Comparison of ENCODE assay signal across 18 cellular contexts in the genomic region with DNA sequence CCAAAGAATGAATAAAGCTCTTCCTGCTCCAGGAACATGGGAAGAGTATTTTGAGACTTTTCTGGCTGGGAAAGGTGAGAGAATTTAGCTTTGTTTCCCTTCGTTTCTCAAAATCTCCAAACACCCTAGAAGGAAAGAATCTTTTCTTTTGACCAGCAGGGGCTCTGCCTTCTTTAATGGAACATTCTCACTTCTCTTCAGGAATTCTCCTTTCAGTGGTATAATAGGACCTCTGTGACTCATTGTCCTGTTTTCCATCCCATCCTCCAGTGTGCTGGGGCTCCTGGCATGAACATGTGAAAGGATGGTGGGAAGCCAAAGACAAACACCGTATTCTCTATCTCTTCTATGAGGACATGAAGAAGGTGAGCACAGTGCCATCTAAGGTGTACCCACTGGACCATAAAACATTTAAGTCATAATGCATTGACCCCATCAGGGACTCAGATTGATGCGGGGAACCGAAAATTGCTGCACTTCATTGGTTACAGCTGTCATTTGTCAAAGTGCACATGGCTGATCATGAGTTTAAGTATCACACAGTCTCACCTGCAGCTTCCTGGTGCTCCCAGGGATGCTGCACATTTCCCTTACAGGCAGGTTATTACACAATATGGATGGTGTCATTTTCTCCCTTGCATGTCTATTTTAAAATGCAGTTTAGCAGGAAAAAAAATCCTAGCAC. TPM values are rescaled to one million over a fixed set of nuclear protein-coding genes. Genes with fewer than 3 reads are reported as not detected.
DNase-seq lines count a peak whose midpoint lies in the region; ATAC-seq, FAIRE-seq and TF ChIP-seq lines count a peak whose summit lies in the region.
"Had no signal": no experiment of that assay in that cellular context is flagged by ENCODE, and none has a peak within 500 bp of the region (broad histone marks: within the 10 kb centered on the region; RNA-seq: fewer than 3 reads in every experiment).

No MANE protein-coding gene starts in this region.

- H3K36me3 Mint-ChIP-seq in CD8-positive, alpha-beta T cell = no peaks in the 10 kb centered on the region
- H3K36me3 Mint-ChIP-seq: immature natural killer cell; naive thymus-derived CD4-positive, alpha-beta T cell had no signal

- H3K4me3 ChIP-seq in HCT116 (replicated peaks in 1 of 2; ENCODE audit: low read depth in 1 of 2, low read length in 2 of 2) (no peak overlapping the region), GM12878 (no peak overlapping the region)
- H3K4me3 ChIP-seq in CD8-positive, alpha-beta T cell (ENCODE audit: low read depth, low read length) = no peak overlapping the region
- H3K4me3 ChIP-seq: SJCRH30, smooth muscle cell had no signal

- no peaks in the 10 kb centered on the region for H3K4me1 Mint-ChIP-seq in CD8-positive, alpha-beta T cell (ENCODE audit: low read depth)
- H3K4me1 Mint-ChIP-seq: immature natural killer cell had no signal

- H3K27me3 ChIP-seq in HCT116 (ENCODE audit: insufficient read depth, low read length) (no peaks in the 10 kb centered on the region), GM12878 (replicated peaks in 1 of 2; ENCODE audit: control insufficient read depth in 2 of 2, insufficient read depth in 2 of 2, low read length in 1 of 2) (no peaks in the 10 kb centered on the region)
- H3K27me3 ChIP-seq in CD8-positive, alpha-beta T cell (ENCODE audit: insufficient read depth, low read length) = no peaks in the 10 kb centered on the region
- H3K27me3 ChIP-seq: SJCRH30 had no signal

- TF ChIP-seq CTCF in HCT116 (IDR thresholded peaks at IDR 0.05 in 2 of 3, conservative IDR thresholded peaks at IDR 0.05 in 1 of 3; ENCODE audit: borderline replicate concordance in 1 of 3, insufficient read depth in 1 of 3, low read depth in 2 of 3, low read length in 2 of 3) (0 out of 6 replicates have a peak, but pooled peaks of 2 of the 3 experiments have one; percentile 19 to 20), GM12878 (IDR thresholded peaks at IDR 0.05 in 2 of 3, conservative IDR thresholded peaks at IDR 0.05 in 1 of 3; ENCODE audit: control insufficient read depth in 2 of 3, extremely low read depth in 1 of 3, insufficient read depth in 1 of 3, low read depth in 3 of 3, low read length in 3 of 3) (no peak; a peak in 1 of 6 replicates)
- TF ChIP-seq CTCF in CD8-positive, alpha-beta T cell (IDR thresholded peaks at IDR 0.05) = no peak

- POLR2A ChIA-PET in HCT116 (lab: Charles Lee) = interaction anchor here (0.7 kb wide), 1 partner anchor 14 kb away, joined by 4 read pairs; no protein-coding TSS in a partner anchor
- POLR2A ChIA-PET in GM12878 (lab: Charles Lee) = no interaction called here
- POLR2A ChIA-PET in CD8-positive, alpha-beta T cell (lab: Charles Lee) = no interaction called here

- intact Hi-C loops in HCT116 (cut with micrococcal nuclease) = no loop called here
- intact Hi-C loops in GM12878 (cut with micrococcal nuclease; ENCODE audit: unreplicated experiment) = no loop called here
- intact Hi-C loops in CD8-positive, alpha-beta T cell (cut with DNase I, micrococcal nuclease) = no loop called here

- H4K20me1 ChIP-seq in HCT116 (ENCODE audit: insufficient read depth) = no peaks in the 10 kb centered on the region
- no peaks in the 10 kb centered on the region for H4K20me1 ChIP-seq in GM12878 (ENCODE audit: control insufficient read depth, insufficient read depth)

- 1% methylated on average over 4 of the region's 4 CpGs for WGBS in GM12878 (ENCODE audit: insufficient coverage, insufficient replicate concordance, low lambda C conversion rate, missing lambda C conversion rate)

- TF ChIP-seq EP300 in GM12878 (IDR thresholded peaks at IDR 0.05; ENCODE audit: borderline replicate concordance in 1 of 2, control insufficient read depth in 1 of 2, low read depth in 2 of 2, low read length in 2 of 2) = peak in 1 of 2 experiments; percentile 27; a peak in 1 of 4 replicates

- H3K4me3 Mint-ChIP-seq in CD8-positive, alpha-beta T cell = no peak overlapping the region
- H3K4me3 Mint-ChIP-seq: activated T-cell treated with anti-CD3 and anti-CD28 coated beads, Interleukin-2, amount 50 U/mL, for 4 hours; immature natural killer cell; naive thymus-derived CD4-positive, alpha-beta T cell had no signal

- peak; percentile 52 for DNase-seq in EH (ENCODE audit: low read depth)
- DNase-seq in HCT116 (ENCODE audit: low read depth, low spot score) = no peak
- no peak for DNase-seq in GM12878 (ENCODE audit: low read depth, low spot score)
- DNase-seq in kidney tubule cell (ENCODE audit: low spot score) = peak; percentile 75
- DNase-seq in activated CD8-positive, alpha-beta memory T cell treated with anti-CD3 and anti-CD28 coated beads, Interleukin-2, amount 50 U/mL, for 48 hours = no peak
- no peak for DNase-seq in NCI-H524 treated with DMSO at 0.1 percent for 48 hours (lab: John Stamatoyannopoulos, UW)
- no peak for DNase-seq in CD8-positive, alpha-beta T cell
- DNase-seq in SW 1271 (lab: John Stamatoyannopoulos, UW) = no peak
- DNase-seq: activated CD4-positive, CD25-positive, alpha-beta regulatory T cell; activated T-cell treated with anti-CD3 and anti-CD28 coated beads, Interleukin-2, amount 50 U/mL, for 4 hours; immature natural killer cell; naive thymus-derived CD4-positive, alpha-beta T cell; NCI-H510A; SJCRH30 had no signal

- H3K9me2 ChIP-seq in HCT116 (ENCODE audit: insufficient read depth) = no peaks in the 10 kb centered on the region

- no peak overlapping the region for H3K27ac Mint-ChIP-seq in CD8-positive, alpha-beta T cell
- H3K27ac Mint-ChIP-seq: brain; immature natural killer cell; naive thymus-derived CD4-positive, alpha-beta T cell had no signal

- no peaks in the 10 kb centered on the region for H3K4me1 ChIP-seq in HCT116 (ENCODE audit: control insufficient read depth in 1 of 2, insufficient read depth in 2 of 2, low read length in 2 of 2)
- H3K4me1 ChIP-seq in GM12878 (ENCODE audit: control insufficient read depth, insufficient read depth, low read length) = no peaks in the 10 kb centered on the region
- H3K4me1 ChIP-seq in CD8-positive, alpha-beta T cell (ENCODE audit: insufficient read depth, low read length) = no peaks in the 10 kb centered on the region
- H3K4me1 ChIP-seq: SJCRH30 had no signal

- SMC1A ChIA-PET in GM12878 (lab: Charles Lee; ENCODE audit: uncharacterized antibody, unreplicated experiment) = interaction anchor here (0.8 to 2.4 kb wide), 4 partner anchors 17 to 254 kb away, joined by 3 to 6 read pairs (median 4); no protein-coding TSS in a partner anchor

- H3K27ac ChIP-seq in HCT116 (ENCODE audit: low read depth, low read length) (no peak overlapping the region), GM12878 (ENCODE audit: control insufficient read depth, insufficient read depth) (no peak overlapping the region)
- no peak overlapping the region for H3K27ac ChIP-seq in CD8-positive, alpha-beta T cell (ENCODE audit: low read depth, low read length)
- H3K27ac ChIP-seq: C4-2B, SJCRH30 had no signal

- TF ChIP-seq POLR2A in HCT116 (IDR thresholded peaks at IDR 0.05; ENCODE audit: borderline replicate concordance, extremely low read depth, insufficient read depth, insufficient read length) (no peak), GM12878 (IDR thresholded peaks at IDR 0.05; ENCODE audit: low read depth, low read length) (no peak)

- CTCF ChIA-PET in HCT116 (lab: Charles Lee) (no interaction called here), GM12878 (lab: Yijun Ruan, JAX) (interaction anchor here (0.6 kb wide), 2 partner anchors 22 to 986 kb away, joined by 3 to 4 read pairs; no protein-coding TSS in a partner anchor)
- CTCF ChIA-PET in CD8-positive, alpha-beta T cell (lab: Charles Lee) = interaction anchor here (0.6 kb wide), 1 partner anchor 1233 kb away, joined by 3 read pairs; no protein-coding TSS in a partner anchor

- no peak overlapping the region for H2AFZ ChIP-seq in HCT116 (ENCODE audit: low read depth, low read length, poor library complexity, severe bottlenecking)
- H2AFZ ChIP-seq in GM12878 (ENCODE audit: control insufficient read depth, low read depth, low read length) = no peak overlapping the region

- RAD21 ChIA-PET in HCT116 (lab: Charles Lee; ENCODE audit: low non-redundant PET in 1 of 2, low total read pairs in 2 of 2, uncharacterized antibody in 2 of 2, unreplicated experiment in 2 of 2) (no interaction called here), GM12878 (lab: Charles Lee; ENCODE audit: unreplicated experiment) (interaction anchor here (0.7 kb wide), 1 partner anchor 112 kb away, joined by 3 read pairs; no protein-coding TSS in a partner anchor)

- H3K4me2 ChIP-seq in HCT116 (ENCODE audit: low read length) (no peak overlapping the region), GM12878 (ENCODE audit: control insufficient read depth, insufficient read depth) (no peak overlapping the region)
- H3K4me2 ChIP-seq: smooth muscle cell had no signal

- H3K9me3 Mint-ChIP-seq in CD8-positive, alpha-beta T cell = no peaks in the 10 kb centered on the region
- H3K9me3 Mint-ChIP-seq: activated T-cell treated with anti-CD3 and anti-CD28 coated beads, Interleukin-2, amount 50 U/mL, for 4 hours; brain; immature natural killer cell had no signal

- FAIRE-seq in GM12878 (lab: Jason Lieb, UNC) = no peak

- ATAC-seq in HCT116 = no peak
- peak; percentile 67 for ATAC-seq in GM12878
- no peak for ATAC-seq in CD8-positive, alpha-beta T cell
- ATAC-seq: activated T-cell treated with anti-CD3 and anti-CD28 coated beads, Interleukin-2, amount 50 U/mL, for 4 hours; esophagus mucosa; naive thymus-derived CD4-positive, alpha-beta T cell had no signal

- no peaks in the 10 kb centered on the region for H3K36me3 ChIP-seq in HCT116 (ENCODE audit: control insufficient read depth in 1 of 2, insufficient read depth in 2 of 2, low read length in 2 of 2)
- H3K36me3 ChIP-seq in GM12878 (ENCODE audit: control insufficient read depth in 2 of 2, insufficient read depth in 2 of 2, low read length in 1 of 2) = no peaks in the 10 kb centered on the region
- no peaks in the 10 kb centered on the region for H3K36me3 ChIP-seq in CD8-positive, alpha-beta T cell (ENCODE audit: insufficient read depth, low read length)
- H3K36me3 ChIP-seq: SJCRH30 had no signal

- BruUV-seq in HCT116 (replicated peaks; lab: Mats Ljungman, UMichigan) (no TSS peak), GM12878 (replicated peaks; lab: Mats Ljungman, UMichigan) (no TSS peak)

- H3K9ac ChIP-seq in HCT116 (ENCODE audit: low read length) (no peak overlapping the region), GM12878 (ENCODE audit: control insufficient read depth, insufficient read depth, low read length) (no peak overlapping the region)

- H3K9me3 ChIP-seq in HCT116 (ENCODE audit: control insufficient read depth in 1 of 2, insufficient read depth in 1 of 2, low read depth in 1 of 2, low read length in 2 of 2) (no peaks in the 10 kb centered on the region), GM12878 (replicated peaks; ENCODE audit: control insufficient read depth, insufficient read depth, low read length) (no peaks in the 10 kb centered on the region; the same call in 2 of the 3 replicates)
- no peaks in the 10 kb centered on the region for H3K9me3 ChIP-seq in CD8-positive, alpha-beta T cell (ENCODE audit: low read length)
- H3K9me3 ChIP-seq: SJCRH30 had no signal

- in situ Hi-C loops in GM12878 (cut with MboI) = no loop called here

- no peaks in the 10 kb centered on the region for H3K79me2 ChIP-seq in HCT116 (ENCODE audit: insufficient read depth, low read length)
- H3K79me2 ChIP-seq in GM12878 (ENCODE audit: control insufficient read depth, insufficient read depth, low read length) = no peaks in the 10 kb centered on the region

- TF ChIP-seq RAD21 in HCT116 (IDR thresholded peaks at IDR 0.05; ENCODE audit: low read depth) (no peak), GM12878 (IDR thresholded peaks at IDR 0.05; ENCODE audit: insufficient read depth, low read depth, low read length) (no peak)

- peaks cover 10% of the 10 kb centered on the region for H3K27me3 Mint-ChIP-seq in CD8-positive, alpha-beta T cell (ENCODE audit: low read depth)
- H3K27me3 Mint-ChIP-seq: brain had no signal

RNA-seq across cellular contexts. Expression of gene SULT1C4, which starts 5.5 kb away (rescaled TPM):
- total RNA-seq in HCT116 (2021; ENCODE audit: unreplicated experiment) (not detected), GM12878 (2014; rRNA removed) (not detected in 2 replicates), GM12878 (2014; rRNA removed; fragmentation: Illumina TruSeq; extraction: Trizol) (not detected in 2 replicates), GM12878 (2021) (not detected in 2 replicates)
- polyA plus RNA-seq in HCT116 (2012) = not detected in 2 replicates
- total RNA-seq in GM12878 (2013; cell fraction: nucleolus; rRNA removed) = not detected in 2 replicates
- not detected for polyA plus RNA-seq in GM12878 (2011; ENCODE audit: low read depth)
- polyA plus RNA-seq in GM12878 (2011; rRNA removed) (not detected in 2 replicates), GM12878 (2014; fragmentation: Illumina TruSeq; extraction: Trizol) (not detected in 2 replicates), GM12878 (2014; fragmentation: Nextera tagmentation; extraction: Ambion mirVana) (not detected), GM12878 (2014; rRNA removed) (0.04 TPM in 1 of 2 replicates, not detected in the other), GM12878 (2016; fragmentation: Nextera tagmentation; extraction: Ambion mirVana) (not detected)
- not detected in 2 replicates for polyA plus RNA-seq in GM12878 (2011; cell fraction: cytosol; rRNA removed)
- polyA plus RNA-seq in GM12878 (2011; cell fraction: nucleus; rRNA removed) = not detected in 2 replicates
- polyA plus RNA-seq in GM12878 (2012) = not detected in 2 replicates
- not detected in 2 replicates for polyA minus RNA-seq in GM12878 (2011; rRNA and poly(A)+ RNA removed)
- polyA minus RNA-seq in GM12878 (2011; cell fraction: cytosol; rRNA and poly(A)+ RNA removed) = not detected in 2 replicates
- not detected in 2 replicates for polyA minus RNA-seq in GM12878 (2011; cell fraction: nucleus; rRNA and poly(A)+ RNA removed)
- total RNA-seq in CD8-positive, alpha-beta T cell = not detected
- total RNA-seq: activated T-cell treated with anti-CD3 and anti-CD28 coated beads, Interleukin-2, amount 50 U/mL, for 4 hours had no signal
- polyA plus RNA-seq: immature natural killer cell; naive thymus-derived CD4-positive, alpha-beta T cell had no signal

Comparison
In these comparisons a context has a peak if more than half of its experiments do, and no peak if none do; other contexts are left out.
1. DNase-seq: peak in EH (single experiment) and kidney tubule cell (single experiment); none in HCT116 (single experiment), GM12878 (single experiment), activated CD8-positive, alpha-beta memory T cell treated with anti-CD3 and anti-CD28 coated beads, Interleukin-2, amount 50 U/mL, for 48 hours (single experiment), NCI-H524 treated with DMSO at 0.1 percent for 48 hours (single experiment), CD8-positive, alpha-beta T cell (0 of 7) and SW 1271 (0 of 2).
2. CTCF ChIP-seq: peak in HCT116 (2 of 3); none in GM12878 (0 of 3) and CD8-positive, alpha-beta T cell (single experiment).